1 cellular context compared by ENCODE assay signal in the genomic region with DNA sequence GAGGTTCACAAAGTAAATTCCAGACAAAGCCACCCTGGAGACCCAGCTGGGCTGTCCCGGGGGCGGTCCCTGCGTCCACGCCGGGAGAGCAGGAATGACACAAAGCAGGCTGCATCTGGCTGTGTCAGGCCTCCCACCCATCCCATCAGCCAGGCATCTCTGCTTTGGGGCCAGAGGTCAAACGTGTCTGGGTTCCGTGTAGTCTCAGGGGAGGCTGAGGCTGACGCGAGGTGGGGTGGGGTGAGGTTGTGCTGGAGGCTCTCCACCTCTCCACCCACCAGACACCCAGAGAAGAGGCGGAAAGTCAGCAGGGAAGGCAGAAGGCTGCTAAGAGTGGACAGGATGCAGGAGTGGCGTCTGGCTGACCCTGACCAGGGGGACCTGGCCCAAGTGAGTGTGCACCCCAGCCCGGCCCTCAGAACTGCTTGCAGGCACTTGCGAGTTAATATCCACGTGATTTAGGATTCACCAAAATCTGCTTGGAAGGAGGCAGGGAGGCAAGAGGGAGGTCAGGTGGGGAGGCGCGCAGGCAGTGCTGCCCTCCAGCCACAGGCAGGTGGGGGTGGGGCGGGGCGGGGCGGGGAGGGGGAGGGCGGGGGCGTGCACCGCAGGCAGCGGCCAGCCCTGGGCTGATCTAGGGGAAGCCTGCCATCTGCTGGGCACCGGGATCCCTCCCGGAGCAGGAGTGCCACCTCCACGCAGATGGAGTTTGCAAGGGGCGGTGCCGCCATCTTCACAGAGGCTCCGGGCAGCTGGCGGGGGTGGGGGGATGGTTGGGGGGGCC.
TF ChIP-seq lines count a peak whose summit lies in the region.

No MANE protein-coding gene starts in this region.

TF ChIP-seq in HepG2, 621 proteins besides CTCF, POLR2A, EP300 and RAD21 (continued from another document and continues in another):
- TF ChIP-seq ZNF503 (CRISPR knock-in tag; IDR thresholded peaks at IDR 0.05) (no peak), HOXA9 (CRISPR knock-in tag; IDR thresholded peaks at IDR 0.05; ENCODE audit: borderline replicate concordance) (no peak), THAP7 (CRISPR knock-in tag; IDR thresholded peaks at IDR 0.05) (no peak), ZBTB25 (CRISPR knock-in tag; IDR thresholded peaks at IDR 0.05) (no peak), HMGXB4 (CRISPR knock-in tag; IDR thresholded peaks at IDR 0.05; ENCODE audit: borderline replicate concordance in 1 of 2, low read depth in 1 of 2) (no peak; a peak in 1 of 4 replicates), TRIM24 (CRISPR knock-in tag; IDR thresholded peaks at IDR 0.05) (no peak), GATAD2A (CRISPR knock-in tag; IDR thresholded peaks at IDR 0.05) (no peak; the same call in 1 of the 2 replicates), ZNF607 (CRISPR knock-in tag; IDR thresholded peaks at IDR 0.05; ENCODE audit: borderline replicate concordance) (no peak), ZNF558 (CRISPR knock-in tag; IDR thresholded peaks at IDR 0.05; ENCODE audit: borderline replicate concordance) (no peak), CHD4 (IDR thresholded peaks at IDR 0.05; ENCODE audit: borderline replicate concordance, low read length) (no peak), POLR2AphosphoS5 (IDR thresholded peaks at IDR 0.05; ENCODE audit: low read depth, low read length) (no peak; the same call in 1 of the 2 replicates), ZNF382 (CRISPR knock-in tag; IDR thresholded peaks at IDR 0.05; ENCODE audit: borderline replicate concordance) (no peak), ZNF879 (CRISPR knock-in tag; IDR thresholded peaks at IDR 0.05) (no peak), ZNF850 (CRISPR knock-in tag; conservative IDR thresholded peaks at IDR 0.05) (no peak), ZNF274 (CRISPR knock-in tag; IDR thresholded peaks at IDR 0.05) (no peak; the same call in 1 of the 2 replicates), ELF4 (CRISPR knock-in tag; IDR thresholded peaks at IDR 0.05; ENCODE audit: borderline replicate concordance) (no peak), TRIM22 (IDR thresholded peaks at IDR 0.05) (no peak), ZNF589 (CRISPR knock-in tag; conservative IDR thresholded peaks at IDR 0.05) (no peak), NCOA1 (CRISPR knock-in tag; IDR thresholded peaks at IDR 0.05) (no peak), ZNF572 (CRISPR knock-in tag; IDR thresholded peaks at IDR 0.05) (no peak), ZFP36 (IDR thresholded peaks at IDR 0.05; ENCODE audit: borderline replicate concordance, low read depth, low read length, partially characterized antibody) (no peak), ZNF367 (CRISPR knock-in tag; IDR thresholded peaks at IDR 0.05; ENCODE audit: borderline replicate concordance) (no peak), POGK (CRISPR knock-in tag; conservative IDR thresholded peaks at IDR 0.05) (peak; percentile 59; the same call in 1 of the 2 replicates), MEIS2 (CRISPR knock-in tag; IDR thresholded peaks at IDR 0.05) (no peak; the same call in 1 of the 2 replicates), ZNF354B (CRISPR knock-in tag; IDR thresholded peaks at IDR 0.05) (no peak), ZBTB8A (CRISPR knock-in tag; IDR thresholded peaks at IDR 0.05; ENCODE audit: borderline replicate concordance, low read depth) (no peak), ZNF724P (CRISPR knock-in tag; IDR thresholded peaks at IDR 0.05; ENCODE audit: borderline replicate concordance) (peak; percentile 10; the same call in 1 of the 2 replicates), SOX13 (IDR thresholded peaks at IDR 0.05) (no peak), SOX13 (CRISPR knock-in tag; conservative IDR thresholded peaks at IDR 0.05 in 1 of 2, IDR thresholded peaks at IDR 0.05 in 1 of 2) (no peak), MEF2D (CRISPR knock-in tag; IDR thresholded peaks at IDR 0.05) (no peak), ZSCAN22 (CRISPR knock-in tag; IDR thresholded peaks at IDR 0.05) (no peak), CBX2 (IDR thresholded peaks at IDR 0.05; ENCODE audit: low read depth, low read length) (no peak), CBX2 (CRISPR knock-in tag; IDR thresholded peaks at IDR 0.05; ENCODE audit: low read depth) (no peak), ZNF567 (CRISPR knock-in tag; IDR thresholded peaks at IDR 0.05; ENCODE audit: borderline replicate concordance) (no peak), ZNF276 (CRISPR knock-in tag; IDR thresholded peaks at IDR 0.05; ENCODE audit: low read depth) (no peak), SCMH1 (CRISPR knock-in tag; IDR thresholded peaks at IDR 0.05; ENCODE audit: borderline replicate concordance) (no peak), BORCS8-MEF2B (CRISPR knock-in tag; IDR thresholded peaks at IDR 0.05) (peak; percentile 60; the same call in 1 of the 2 replicates), ZSCAN31 (CRISPR knock-in tag; IDR thresholded peaks at IDR 0.05; ENCODE audit: low read depth) (no peak), DNMT3B (CRISPR knock-in tag; conservative IDR thresholded peaks at IDR 0.05) (no peak), LRRFIP1 (CRISPR knock-in tag; conservative IDR thresholded peaks at IDR 0.05) (no peak), ZNF737 (CRISPR knock-in tag; IDR thresholded peaks at IDR 0.05; ENCODE audit: borderline replicate concordance) (no peak), TEAD2 (CRISPR knock-in tag; IDR thresholded peaks at IDR 0.05) (no peak), E2F2 (CRISPR knock-in tag; IDR thresholded peaks at IDR 0.05; ENCODE audit: borderline replicate concordance) (no peak), ZNF256 (CRISPR knock-in tag; conservative IDR thresholded peaks at IDR 0.05) (no peak), ZNF12 (CRISPR knock-in tag; IDR thresholded peaks at IDR 0.05) (0 out of 2 replicates have a peak, but pooled peaks have one; percentile 16), SALL2 (CRISPR knock-in tag; IDR thresholded peaks at IDR 0.05) (no peak)
- TF ChIP-seq, protein P1, sequence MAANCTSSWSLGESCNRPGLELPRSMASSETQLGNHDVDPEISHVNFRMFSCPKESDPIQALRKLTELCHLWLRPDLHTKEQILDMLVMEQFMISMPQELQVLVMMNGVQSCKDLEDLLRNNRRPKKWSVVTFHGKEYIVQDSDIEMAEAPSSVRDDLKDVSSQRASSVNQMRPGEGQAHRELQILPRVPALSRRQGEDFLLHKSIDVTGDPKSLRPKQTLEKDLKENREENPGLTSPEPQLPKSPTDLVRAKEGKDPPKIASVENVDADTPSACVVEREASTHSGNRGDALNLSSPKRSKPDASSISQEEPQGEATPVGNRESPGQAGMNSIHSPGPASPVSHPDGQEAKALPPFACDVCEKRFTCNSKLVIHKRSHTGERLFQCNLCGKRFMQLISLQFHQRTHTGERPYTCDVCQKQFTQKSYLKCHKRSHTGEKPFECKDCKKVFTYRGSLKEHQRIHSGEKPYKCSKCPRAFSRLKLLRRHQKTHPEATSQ (CRISPR knock-in tag; IDR thresholded peaks at IDR 0.05; ENCODE audit: borderline replicate concordance): no peak
